27 cellular contexts compared by ENCODE assay signal in the genomic region with DNA sequence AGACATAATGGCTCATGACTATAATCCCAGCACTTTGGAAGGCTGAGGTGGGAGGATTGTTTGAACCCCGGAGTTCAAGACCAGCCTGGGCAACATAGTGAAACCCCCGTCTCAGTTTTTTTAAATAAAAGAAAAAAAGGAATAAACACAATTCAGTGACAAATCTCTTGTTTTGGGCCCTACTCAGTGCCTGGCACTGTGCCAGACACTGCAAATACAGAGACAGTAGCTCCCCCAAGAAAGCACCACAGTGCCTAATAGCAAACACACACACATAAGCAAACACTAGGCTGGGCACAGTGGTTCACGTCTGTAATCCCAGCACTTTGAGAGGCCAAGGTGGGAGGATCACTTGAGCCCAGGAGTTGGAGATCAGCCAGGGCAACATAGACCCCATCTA.
"Had no signal": no experiment of that assay in that cellular context is flagged by ENCODE, and none has a peak within 500 bp of the region (broad histone marks: within the 10 kb centered on the region; RNA-seq: fewer than 3 reads in every experiment).

No MANE protein-coding gene starts in this region.

- H3K36me3 ChIP-seq: breast epithelium, heart left ventricle, spleen, upper lobe of left lung, vagina had no signal

- DNase-seq: activated CD4-positive, alpha-beta T cell treated with anti-CD3 and anti-CD28 coated beads for 48 hours; activated CD4-positive, alpha-beta T cell treated with anti-CD3 and anti-CD28 coated beads, Interleukin-2, amount 50 U/mL, for 48 hours; activated CD8-positive, alpha-beta memory T cell treated with anti-CD3 and anti-CD28 coated beads for 24 hours; activated gamma-delta T cell; activated naive CD4-positive, alpha-beta T cell treated with anti-CD3 and anti-CD28 coated beads, Interleukin-2, amount 50 U/mL, for 16 hours; central memory CD4-positive, alpha-beta T cell; foreskin fibroblast; heart left ventricle; hypothalamus; immature natural killer cell; kidney; left colon; mammary epithelial cell; naive thymus-derived CD8-positive, alpha-beta T cell; nucleus accumbens; right cardiac atrium; spleen; stimulated activated naive CD8-positive, alpha-beta T cell treated with anti-CD3 and anti-CD28 coated beads, Interleukin-15, amount 100 ng/mL, for 72 hours; substantia nigra; T-helper 9 cell; upper lobe of left lung had no signal

- ATAC-seq: activated CD4-positive, CD25-positive, alpha-beta regulatory T cell treated with anti-CD3 and anti-CD28 coated beads, Interleukin-2, amount 50 U/mL, for 24 hours; left colon; naive thymus-derived CD8-positive, alpha-beta T cell; stimulated activated naive CD8-positive, alpha-beta T cell treated with anti-CD3 and anti-CD28 coated beads, Interleukin-15, amount 100 ng/mL, for 72 hours had no signal

- H3K27ac ChIP-seq: breast epithelium, heart left ventricle, upper lobe of left lung, vagina, VCaP had no signal

- H3K9me3 ChIP-seq: breast epithelium, heart left ventricle, spleen, upper lobe of left lung, vagina had no signal

- H3K4me3 ChIP-seq: breast epithelium, heart left ventricle, spleen, upper lobe of left lung, vagina had no signal

- FAIRE-seq: endothelial cell of umbilical vein, kidney, TTC549 had no signal

- H3K4me1 ChIP-seq: breast epithelium, upper lobe of left lung, vagina had no signal

- H3K27me3 ChIP-seq: breast epithelium, spleen, upper lobe of left lung, vagina had no signal
